27 cellular contexts compared by ENCODE assay signal in genomic region chr17:55200904-55201608, GRCh38.
"Had no signal": no experiment of that assay in that cellular context is flagged by ENCODE, and none has a peak within 500 bp of the region (broad histone marks: within the 10 kb centered on the region; RNA-seq: fewer than 3 reads in every experiment).

No MANE protein-coding gene starts in this region.

- H3K36me3 ChIP-seq: esophagus squamous epithelium, pancreas, right atrium auricular region, spleen, tibial nerve had no signal

- ATAC-seq: left ventricle myocardium superior, pancreas, psoas muscle had no signal

- H3K27ac ChIP-seq: epithelial cell of prostate, esophagus squamous epithelium, pancreas, psoas muscle, right atrium auricular region, spleen, tibial nerve had no signal

- DNase-seq: activated CD4-positive, alpha-beta memory T cell treated with anti-CD3 and anti-CD28 coated beads for 36 hours; activated CD4-positive, alpha-beta T cell treated with anti-CD3 and anti-CD28 coated beads, Interleukin-2, amount 10 ng/mL, durations not matched to agents 24 days and 14 days; activated CD4-positive, CD25-positive, alpha-beta regulatory T cell treated with anti-CD3 and anti-CD28 coated beads, Interleukin-2, amount 50 U/mL, for 72 hours; activated CD8-positive, alpha-beta memory T cell treated with anti-CD3 and anti-CD28 coated beads, Interleukin-2, amount 50 U/mL, for 4 hours; activated effector memory CD4-positive, alpha-beta T cell treated with anti-CD3 and anti-CD28 coated beads, Interleukin-2, amount 50 U/mL, for 16 hours; activated naive CD4-positive, alpha-beta T cell treated with anti-CD3 and anti-CD28 coated beads, Interleukin-2, amount 10 ng/mL, durations not matched to agents 7 days and 5 days; activated naive CD8-positive, alpha-beta T cell treated with anti-CD3 and anti-CD28 coated beads, Interleukin-2, amount 10 ng/mL, durations not matched to agents 7 days and 5 days; activated T-cell treated with anti-CD3 and anti-CD28 coated beads, Interleukin-2, amount 50 U/mL, for 1 hour; amniotic stem cell; central memory CD4-positive, alpha-beta T cell; effector CD4-positive, alpha-beta T cell; esophagus squamous epithelium; left ventricle myocardium superior; naive B cell; nephron progenitor cell; nucleus accumbens; pancreas; psoas muscle; spleen; stimulated activated naive CD4-positive, alpha-beta T cell; T-helper 9 cell had no signal

- FAIRE-seq: astrocyte, endometrium, frontal cortex, pancreas had no signal

- H3K27me3 ChIP-seq: esophagus squamous epithelium, pancreas, right atrium auricular region, spleen, tibial nerve had no signal

- H3K9me3 ChIP-seq: esophagus squamous epithelium, pancreas, psoas muscle had no signal

- H3K4me1 ChIP-seq: pancreas, psoas muscle, right atrium auricular region, spleen had no signal

- H3K4me3 ChIP-seq: esophagus squamous epithelium, pancreas, psoas muscle, right atrium auricular region, spleen, tibial nerve had no signal
